In the genomic region with DNA sequence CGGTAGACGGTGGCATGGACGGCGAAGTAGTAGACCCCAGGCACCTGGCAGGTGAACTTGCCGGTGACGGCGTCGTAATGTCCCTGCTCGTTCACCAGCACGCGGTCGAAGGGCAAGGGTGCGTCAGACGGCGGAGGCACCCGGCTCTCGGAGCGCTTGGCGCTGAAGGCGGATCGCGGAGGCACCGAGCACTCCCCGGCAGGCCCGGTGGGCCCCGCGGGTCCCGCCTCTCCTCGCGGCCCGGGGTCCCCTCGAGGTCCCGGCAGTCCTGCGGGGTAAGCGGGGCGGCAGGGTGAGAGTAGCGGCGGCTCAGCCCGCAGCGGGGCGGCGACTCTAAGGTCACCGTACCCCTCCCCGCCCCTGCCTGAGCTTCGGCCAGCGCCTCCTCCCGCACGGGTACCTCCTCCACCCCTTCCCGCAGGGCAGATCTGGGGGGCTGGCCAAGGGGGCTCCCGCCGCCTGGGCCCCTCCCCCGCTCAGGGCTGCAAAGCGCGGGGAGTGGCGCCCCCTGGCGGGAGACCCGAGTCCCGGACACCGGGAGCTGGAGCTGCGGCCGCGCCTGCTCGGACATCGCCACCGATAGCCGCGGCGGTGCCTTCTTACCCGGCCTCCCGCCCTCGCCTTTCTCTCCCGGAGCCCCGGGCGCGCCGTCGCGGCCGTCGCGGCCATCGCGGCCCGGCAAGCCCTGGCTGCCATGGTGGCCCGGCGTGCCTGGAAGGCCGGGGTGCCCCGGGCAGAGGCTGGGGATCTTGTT, we compare ENCODE assay signal across 9 cellular contexts. TPM values are rescaled to one million over a fixed set of nuclear protein-coding genes. Genes with fewer than 3 reads are reported as not detected.
DNase-seq lines count a peak whose midpoint lies in the region; ATAC-seq and TF ChIP-seq lines count a peak whose summit lies in the region.
"Had no signal": no experiment of that assay in that cellular context is flagged by ENCODE, and none has a peak within 500 bp of the region (broad histone marks: within the 10 kb centered on the region; RNA-seq: fewer than 3 reads in every experiment).

No MANE protein-coding gene starts in this region.

- H3K27ac Mint-ChIP-seq in CD4-positive, alpha-beta memory T cell = peak overlapping the region in 2 of 7 donors; percentile 65 to 66
- no peak overlapping the region for H3K27ac Mint-ChIP-seq in activated naive CD8-positive, alpha-beta T cell treated with anti-CD3 and anti-CD28 coated beads, Interleukin-2, amount 10 ng/mL, durations not matched to agents 7 days and 5 days

- peak in 1 of 5 donors; percentile 32 for DNase-seq in CD4-positive, alpha-beta memory T cell
- peak; percentile 73 for DNase-seq in activated naive CD8-positive, alpha-beta T cell treated with anti-CD3 and anti-CD28 coated beads, Interleukin-2, amount 10 ng/mL, durations not matched to agents 7 days and 5 days
- peak in 40 of 42 donors; percentile 62 to 93 (median 82) for DNase-seq in head of caudate nucleus
- DNase-seq in omental fat pad (ENCODE audit: low spot score) = no peak
- no peak for DNase-seq in effector CD8-positive, alpha-beta T cell (lab: John Stamatoyannopoulos, UW)

- POLR2A ChIA-PET in CD4-positive, alpha-beta memory T cell (lab: Charles Lee; ENCODE audit: partially characterized antibody) = no interaction called here
- POLR2A ChIA-PET in activated naive CD8-positive, alpha-beta T cell treated with anti-CD3 and anti-CD28 coated beads, Interleukin-2, amount 10 ng/mL, durations not matched to agents 7 days and 5 days (lab: Charles Lee) = interaction anchor here (0.5 to 1.5 kb wide), 3 partner anchors 11 to 33 kb away, joined by 3 to 4 read pairs (median 4); no protein-coding TSS in a partner anchor

- no peak overlapping the region for H3K4me3 ChIP-seq in CD4-positive, alpha-beta memory T cell (ENCODE audit: low read length in 2 of 2)
- H3K4me3 ChIP-seq in HUES6 (ENCODE audit: low read depth, low read length) = peak overlapping the region; percentile 62

- H3K36me3 ChIP-seq in CD4-positive, alpha-beta memory T cell (ENCODE audit: insufficient read depth, low read length) = no peaks in the 10 kb centered on the region
- peaks cover 13% of the 10 kb centered on the region for H3K36me3 ChIP-seq in HUES6 (ENCODE audit: control insufficient read depth, insufficient read depth, low read length)

- peak overlapping the region in 6 of 8 donors; percentile 22 to 71 (median 60) for H3K4me3 Mint-ChIP-seq in CD4-positive, alpha-beta memory T cell
- peak overlapping the region; percentile 45 for H3K4me3 Mint-ChIP-seq in activated naive CD8-positive, alpha-beta T cell treated with anti-CD3 and anti-CD28 coated beads, Interleukin-2, amount 10 ng/mL, durations not matched to agents 7 days and 5 days

- no peaks in the 10 kb centered on the region for H3K9me3 ChIP-seq in CD4-positive, alpha-beta memory T cell (ENCODE audit: control insufficient read depth in 1 of 2, low read length in 2 of 2)
- H3K9me3 ChIP-seq in HUES6 (ENCODE audit: control insufficient read depth, insufficient read depth, low read depth, low read length) = no peaks in the 10 kb centered on the region

- no peak overlapping the region for H3K27ac ChIP-seq in CD4-positive, alpha-beta memory T cell (ENCODE audit: low read depth, low read length)
- no peak overlapping the region for H3K27ac ChIP-seq in HUES6 (ENCODE audit: low read depth, low read length)

- peaks cover 7% of the 10 kb centered on the region in 2 donors for H3K36me3 Mint-ChIP-seq in CD4-positive, alpha-beta memory T cell
- peaks cover 9% of the 10 kb centered on the region for H3K36me3 Mint-ChIP-seq in activated naive CD8-positive, alpha-beta T cell treated with anti-CD3 and anti-CD28 coated beads, Interleukin-2, amount 10 ng/mL, durations not matched to agents 7 days and 5 days

- peaks cover 23% of the 10 kb centered on the region for H3K27me3 ChIP-seq in CD4-positive, alpha-beta memory T cell (ENCODE audit: insufficient read depth, low read length)
- H3K27me3 ChIP-seq in HUES6 (ENCODE audit: control insufficient read depth, insufficient read depth, low read length) = peaks cover 59% of the 10 kb centered on the region

- CTCF ChIA-PET in CD4-positive, alpha-beta memory T cell (lab: Charles Lee; ENCODE audit: partially characterized antibody) = interaction anchor here (1.0 to 9.8 kb wide), 3 partner anchors 8 to 16 kb away, joined by 3 to 146 read pairs (median 18); no protein-coding TSS in a partner anchor

- H3K9me3 Mint-ChIP-seq in CD4-positive, alpha-beta memory T cell = no peaks in the 10 kb centered on the region
- no peaks in the 10 kb centered on the region for H3K9me3 Mint-ChIP-seq in activated naive CD8-positive, alpha-beta T cell treated with anti-CD3 and anti-CD28 coated beads, Interleukin-2, amount 10 ng/mL, durations not matched to agents 7 days and 5 days

- peaks cover 30% of the 10 kb centered on the region in 2 donors for H3K27me3 Mint-ChIP-seq in CD4-positive, alpha-beta memory T cell
- peaks cover 31% of the 10 kb centered on the region for H3K27me3 Mint-ChIP-seq in activated naive CD8-positive, alpha-beta T cell treated with anti-CD3 and anti-CD28 coated beads, Interleukin-2, amount 10 ng/mL, durations not matched to agents 7 days and 5 days

- ATAC-seq in activated naive CD8-positive, alpha-beta T cell treated with anti-CD3 and anti-CD28 coated beads, Interleukin-2, amount 10 ng/mL, durations not matched to agents 7 days and 5 days (ENCODE audit: low read depth) = peak; percentile 24
- ATAC-seq in omental fat pad (ENCODE audit: low FRiP score) = peak; percentile 28
- no peak for ATAC-seq in HG03432 (IDR thresholded peaks at IDR 0.05; ENCODE audit: unreplicated experiment)
- no peak for ATAC-seq in GM21381 (IDR thresholded peaks at IDR 0.05; ENCODE audit: unreplicated experiment)

- peaks cover 7 to 46% (median 30%) of the 10 kb centered on the region in 4 donors for H3K4me1 Mint-ChIP-seq in CD4-positive, alpha-beta memory T cell
- peaks cover 21% of the 10 kb centered on the region for H3K4me1 Mint-ChIP-seq in activated naive CD8-positive, alpha-beta T cell treated with anti-CD3 and anti-CD28 coated beads, Interleukin-2, amount 10 ng/mL, durations not matched to agents 7 days and 5 days

- no peak overlapping the region for H3K9ac ChIP-seq in HUES6 (ENCODE audit: low read length)

- intact Hi-C loops in CD4-positive, alpha-beta memory T cell (cut with micrococcal nuclease) = no loop called here
- intact Hi-C loops in head of caudate nucleus (cut with DNase I) = loop anchor here (5.0 kb wide), 1 partner anchor 33 kb away; no protein-coding TSS in a partner anchor

- peaks cover 26% of the 10 kb centered on the region for H3K4me1 ChIP-seq in CD4-positive, alpha-beta memory T cell (ENCODE audit: insufficient read depth, low read length)
- peaks cover 45% of the 10 kb centered on the region for H3K4me1 ChIP-seq in HUES6 (ENCODE audit: control insufficient read depth, insufficient read depth, low read length)

- peak in 2 of 3 donors; percentile 56 to 63 for TF ChIP-seq CTCF in omental fat pad (IDR thresholded peaks at IDR 0.05)

RNA-seq across cellular contexts. Expression of gene C1QTNF5, which starts 0.9 kb away (rescaled TPM):
- not detected for total RNA-seq in CD4-positive, alpha-beta memory T cell
- not detected for polyA plus RNA-seq in CD4-positive, alpha-beta memory T cell
- not detected for total RNA-seq in activated naive CD8-positive, alpha-beta T cell treated with anti-CD3 and anti-CD28 coated beads, Interleukin-2, amount 10 ng/mL, durations not matched to agents 7 days and 5 days
- total RNA-seq in omental fat pad = 10 to 100 TPM; 18.0 to 74.2 (median 35.5) TPM

RNA-seq across cellular contexts. Expression of gene RNF26, which starts 5.4 kb away (rescaled TPM):
- 10 to 100 TPM; 17.5 to 18.3 TPM for total RNA-seq in CD4-positive, alpha-beta memory T cell
- polyA plus RNA-seq in CD4-positive, alpha-beta memory T cell = 10 to 100 TPM; 33.1 to 50.8 TPM
- 10 to 100 TPM; 32.2 to 32.9 TPM for total RNA-seq in activated naive CD8-positive, alpha-beta T cell treated with anti-CD3 and anti-CD28 coated beads, Interleukin-2, amount 10 ng/mL, durations not matched to agents 7 days and 5 days
- 10 to 100 TPM in 1 of 4 donors, 1 to 10 TPM in 3; 8.9 to 11.1 (median 9.4) TPM for total RNA-seq in omental fat pad

RNA-seq across cellular contexts. Expression of gene MFRP, which starts 6.7 kb away (rescaled TPM):
- not detected for total RNA-seq in CD4-positive, alpha-beta memory T cell
- polyA plus RNA-seq in CD4-positive, alpha-beta memory T cell = not detected
- not detected for total RNA-seq in activated naive CD8-positive, alpha-beta T cell treated with anti-CD3 and anti-CD28 coated beads, Interleukin-2, amount 10 ng/mL, durations not matched to agents 7 days and 5 days
- total RNA-seq in omental fat pad = not detected
- total RNA-seq: RPMI7951 had no signal

RNA-seq across cellular contexts. Expression of gene MCAM, which starts 22.8 kb away (rescaled TPM):
- under 1 TPM; 0.26 to 0.28 TPM for total RNA-seq in CD4-positive, alpha-beta memory T cell
- polyA plus RNA-seq in CD4-positive, alpha-beta memory T cell = under 1 TPM; 0.40 to 0.82 TPM
- total RNA-seq in activated naive CD8-positive, alpha-beta T cell treated with anti-CD3 and anti-CD28 coated beads, Interleukin-2, amount 10 ng/mL, durations not matched to agents 7 days and 5 days = 1 to 10 TPM; 2.4 to 2.9 TPM
- total RNA-seq in omental fat pad = 1,000 to 10,000 TPM in 1 of 4 donors, 100 to 1,000 TPM in 3; 613 to 1,211 (median 746) TPM

RNA-seq across cellular contexts. Expression of gene USP2, which starts 41.7 kb away (rescaled TPM):
- under 1 TPM; 0.17 to 0.22 TPM for total RNA-seq in CD4-positive, alpha-beta memory T cell
- polyA plus RNA-seq in CD4-positive, alpha-beta memory T cell = under 1 TPM in 1 of 2 donors, not detected in 1; 0.21 TPM
- under 1 TPM; 0.62 to 0.83 TPM for total RNA-seq in activated naive CD8-positive, alpha-beta T cell treated with anti-CD3 and anti-CD28 coated beads, Interleukin-2, amount 10 ng/mL, durations not matched to agents 7 days and 5 days
- 10 to 100 TPM in 2 of 4 donors, under 1 TPM in 2; 0.63 to 18.7 (median 9.2) TPM for total RNA-seq in omental fat pad

Comparison
In these comparisons a context has a peak if more than half of its experiments do, and no peak if none do; other contexts are left out.
1. DNase-seq: peak in activated naive CD8-positive, alpha-beta T cell treated with anti-CD3 and anti-CD28 coated beads, Interleukin-2, amount 10 ng/mL, durations not matched to agents 7 days and 5 days (single experiment) and head of caudate nucleus (40 of 42); none in omental fat pad (single experiment) and effector CD8-positive, alpha-beta T cell (single experiment).
2. ATAC-seq: peak in activated naive CD8-positive, alpha-beta T cell treated with anti-CD3 and anti-CD28 coated beads, Interleukin-2, amount 10 ng/mL, durations not matched to agents 7 days and 5 days (single experiment) and omental fat pad (single experiment); none in HG03432 (single experiment) and GM21381 (single experiment).
3. RNA of gene C1QTNF5, which starts 0.9 kb away (total RNA-seq): 18.0 to 74.2 TPM in omental fat pad; not detected in CD4-positive, alpha-beta memory T cell and not detected in activated naive CD8-positive, alpha-beta T cell treated with anti-CD3 and anti-CD28 coated beads, Interleukin-2, amount 10 ng/mL, durations not matched to agents 7 days and 5 days; every median in the first group is over 10 times any median in the second.